Comparison of ENCODE assay signal across 21 cellular contexts in the genomic region with DNA sequence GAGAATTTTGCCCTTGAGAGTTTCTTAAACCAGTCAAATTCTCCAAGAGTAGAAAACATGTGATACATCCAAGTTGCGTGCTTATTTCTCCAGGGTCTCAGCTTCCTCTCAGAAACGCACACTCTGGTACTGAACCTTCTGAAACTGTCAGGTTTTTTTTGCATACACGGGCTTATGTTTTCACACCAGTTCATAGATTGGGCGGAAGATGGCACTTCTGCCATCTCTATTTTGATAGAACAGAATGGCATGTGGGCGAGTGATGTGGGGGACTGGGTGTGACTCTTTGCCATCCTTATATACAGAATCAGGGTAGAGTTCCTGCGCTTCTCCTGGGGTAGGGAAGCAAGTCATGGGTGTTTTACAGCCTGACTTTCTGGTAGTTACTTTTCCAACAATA. TPM values are rescaled to one million over a fixed set of nuclear protein-coding genes. Genes with fewer than 3 reads are reported as not detected.
DNase-seq lines count a peak whose midpoint lies in the region; ATAC-seq lines count a peak whose summit lies in the region.
"Had no signal": no experiment of that assay in that cellular context is flagged by ENCODE, and none has a peak within 500 bp of the region (broad histone marks: within the 10 kb centered on the region; RNA-seq: fewer than 3 reads in every experiment).

No MANE protein-coding gene starts in this region.

- peak; percentile 41 to 52 for ATAC-seq in activated T-cell treated with anti-CD3 and anti-CD28 coated beads, Interleukin-2, amount 50 U/mL, for 72 hours (replicated peaks in 1 of 2)
- peak; percentile 39 for ATAC-seq in GM21723 (IDR thresholded peaks at IDR 0.05; ENCODE audit: unreplicated experiment)
- ATAC-seq in stimulated activated naive CD8-positive, alpha-beta T cell treated with anti-CD3 and anti-CD28 coated beads, Interleukin-15, amount 100 ng/mL, for 72 hours = peak; percentile 47
- no peak for ATAC-seq in HG03457 (IDR thresholded peaks at IDR 0.05; ENCODE audit: unreplicated experiment)

- no peaks in the 10 kb centered on the region for H3K9me3 Mint-ChIP-seq in activated T-cell treated with anti-CD3 and anti-CD28 coated beads, Interleukin-2, amount 50 U/mL, for 72 hours
- peaks cover 4% of the 10 kb centered on the region for H3K9me3 Mint-ChIP-seq in activated naive CD8-positive, alpha-beta T cell (ENCODE audit: low read depth)
- H3K9me3 Mint-ChIP-seq in stimulated activated naive CD8-positive, alpha-beta T cell treated with anti-CD3 and anti-CD28 coated beads, Interleukin-15, amount 100 ng/mL, for 72 hours = peaks cover 0 to 10% of the 10 kb centered on the region in 2 donors
- H3K9me3 Mint-ChIP-seq: neural progenitor cell had no signal

- H3K36me3 Mint-ChIP-seq in activated T-cell treated with anti-CD3 and anti-CD28 coated beads, Interleukin-2, amount 50 U/mL, for 72 hours (ENCODE audit: insufficient read depth in 2 of 2) = peaks cover 24 to 60% of the 10 kb centered on the region in 2 donors
- peaks cover 39% of the 10 kb centered on the region for H3K36me3 Mint-ChIP-seq in activated naive CD8-positive, alpha-beta T cell
- H3K36me3 Mint-ChIP-seq: neural progenitor cell had no signal

- H3K4me3 Mint-ChIP-seq in activated T-cell treated with anti-CD3 and anti-CD28 coated beads, Interleukin-2, amount 50 U/mL, for 72 hours = peak overlapping the region; percentile 83 to 87
- peak overlapping the region; percentile 77 for H3K4me3 Mint-ChIP-seq in activated naive CD8-positive, alpha-beta T cell
- peak overlapping the region; percentile 51 to 70 for H3K4me3 Mint-ChIP-seq in stimulated activated naive CD8-positive, alpha-beta T cell treated with anti-CD3 and anti-CD28 coated beads, Interleukin-15, amount 100 ng/mL, for 72 hours
- H3K4me3 Mint-ChIP-seq: neural progenitor cell had no signal

- H3K27ac Mint-ChIP-seq in activated T-cell treated with anti-CD3 and anti-CD28 coated beads, Interleukin-2, amount 50 U/mL, for 72 hours = peak overlapping the region; percentile 87
- H3K27ac Mint-ChIP-seq in activated naive CD8-positive, alpha-beta T cell = peak overlapping the region; percentile 94
- peak overlapping the region in 1 of 2 donors; percentile 22 for H3K27ac Mint-ChIP-seq in stimulated activated naive CD8-positive, alpha-beta T cell treated with anti-CD3 and anti-CD28 coated beads, Interleukin-15, amount 100 ng/mL, for 72 hours
- H3K27ac Mint-ChIP-seq: neural progenitor cell had no signal

- DNase-seq in activated T-cell treated with anti-CD3 and anti-CD28 coated beads, Interleukin-2, amount 50 U/mL, for 72 hours = no peak
- no peak for DNase-seq in activated T-cell treated with anti-CD3 and anti-CD28 coated beads, Interleukin-2, amount 50 U/mL, for 48 hours
- DNase-seq in stimulated activated naive CD8-positive, alpha-beta T cell treated with anti-CD3 and anti-CD28 coated beads, Interleukin-15, amount 100 ng/mL, for 72 hours = no peak
- no peak for DNase-seq in NCI-H345 treated with DMSO at 0.1 percent for 48 hours (lab: John Stamatoyannopoulos, UW; ENCODE audit: unreplicated experiment)
- no peak for DNase-seq in NCI-H345 (lab: John Stamatoyannopoulos, UW)
- DNase-seq: activated CD8-positive, alpha-beta memory T cell treated with anti-CD3 and anti-CD28 coated beads, Interleukin-2, amount 50 U/mL, for 4 hours; amniotic stem cell; central memory CD4-positive, alpha-beta T cell; effector CD8-positive, alpha-beta T cell; hippocampal formation; KBM-7; kidney; mesendoderm; NCI-H1092 treated with DMSO at 0.1 percent for 48 hours; NCI-H774; SW 1271; WERI-Rb-1 had no signal

- no peaks in the 10 kb centered on the region for H3K27me3 Mint-ChIP-seq in activated T-cell treated with anti-CD3 and anti-CD28 coated beads, Interleukin-2, amount 50 U/mL, for 72 hours (ENCODE audit: low read depth)
- no peaks in the 10 kb centered on the region for H3K27me3 Mint-ChIP-seq in activated naive CD8-positive, alpha-beta T cell
- H3K27me3 Mint-ChIP-seq in stimulated activated naive CD8-positive, alpha-beta T cell treated with anti-CD3 and anti-CD28 coated beads, Interleukin-15, amount 100 ng/mL, for 72 hours = no peaks in the 10 kb centered on the region

- H3K4me1 Mint-ChIP-seq in activated T-cell treated with anti-CD3 and anti-CD28 coated beads, Interleukin-2, amount 50 U/mL, for 72 hours (ENCODE audit: low read depth) = peaks cover 83% of the 10 kb centered on the region
- H3K4me1 Mint-ChIP-seq in activated naive CD8-positive, alpha-beta T cell (ENCODE audit: low read depth) = peaks cover 66% of the 10 kb centered on the region
- H3K4me1 Mint-ChIP-seq in stimulated activated naive CD8-positive, alpha-beta T cell treated with anti-CD3 and anti-CD28 coated beads, Interleukin-15, amount 100 ng/mL, for 72 hours = peaks cover 88% of the 10 kb centered on the region

RNA-seq across cellular contexts. Expression of a gene that starts 56.4 kb away (rescaled TPM):
- 10 to 100 TPM; 62.4 to 71.6 TPM for total RNA-seq in activated T-cell treated with anti-CD3 and anti-CD28 coated beads, Interleukin-2, amount 50 U/mL, for 72 hours
